1 cellular context compared by ENCODE assay signal in the genomic region with DNA sequence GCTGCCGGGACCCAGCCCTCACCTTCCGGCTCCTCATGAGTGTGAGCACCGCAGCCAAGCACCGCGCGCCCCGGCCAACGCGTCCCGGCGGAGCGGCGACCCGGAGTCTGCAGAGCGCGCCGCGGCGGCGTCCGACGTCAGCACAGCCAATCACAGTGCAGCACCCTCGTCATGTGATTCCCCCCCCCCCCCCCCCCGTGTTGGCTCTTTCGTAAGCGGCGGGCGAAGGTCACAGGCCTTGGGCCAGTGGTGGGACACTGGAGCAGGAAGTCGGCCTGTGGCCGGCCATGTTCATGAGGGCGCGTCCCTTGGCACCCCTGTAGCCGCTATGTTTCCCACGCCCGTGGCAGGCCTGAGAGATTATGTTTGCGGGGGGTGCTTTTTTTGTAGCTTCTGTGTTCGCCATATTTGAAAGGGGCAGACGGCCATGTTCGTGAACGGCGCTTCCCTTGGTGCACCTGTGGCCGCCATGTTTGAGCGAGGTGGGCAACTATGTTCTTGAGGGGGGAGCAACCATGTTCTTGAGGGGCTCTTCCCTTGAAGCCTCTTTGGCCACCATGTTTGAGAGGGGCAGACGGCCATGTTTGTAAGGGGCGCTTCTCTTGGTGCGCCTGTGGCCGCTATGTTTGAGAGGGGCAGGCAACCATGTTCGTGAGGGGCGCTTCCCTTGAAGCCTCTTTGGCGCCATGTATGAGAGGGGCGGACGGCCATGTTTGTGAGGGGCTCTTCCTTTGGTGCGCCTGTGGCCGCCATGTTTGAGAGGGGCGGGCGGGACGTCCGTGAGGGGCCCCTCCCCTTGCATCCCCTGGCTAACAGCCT.
TF ChIP-seq lines count a peak whose summit lies in the region.

A gene (minus strand): TSS at position 123 of the 819 bp plus-strand sequence. CDS start 86 bp downstream, at position 37.

TF ChIP-seq in WTC11, 78 proteins besides CTCF, POLR2A, EP300 and RAD21 (continued from another document and continues in another):
- TF ChIP-seq, protein P1, sequence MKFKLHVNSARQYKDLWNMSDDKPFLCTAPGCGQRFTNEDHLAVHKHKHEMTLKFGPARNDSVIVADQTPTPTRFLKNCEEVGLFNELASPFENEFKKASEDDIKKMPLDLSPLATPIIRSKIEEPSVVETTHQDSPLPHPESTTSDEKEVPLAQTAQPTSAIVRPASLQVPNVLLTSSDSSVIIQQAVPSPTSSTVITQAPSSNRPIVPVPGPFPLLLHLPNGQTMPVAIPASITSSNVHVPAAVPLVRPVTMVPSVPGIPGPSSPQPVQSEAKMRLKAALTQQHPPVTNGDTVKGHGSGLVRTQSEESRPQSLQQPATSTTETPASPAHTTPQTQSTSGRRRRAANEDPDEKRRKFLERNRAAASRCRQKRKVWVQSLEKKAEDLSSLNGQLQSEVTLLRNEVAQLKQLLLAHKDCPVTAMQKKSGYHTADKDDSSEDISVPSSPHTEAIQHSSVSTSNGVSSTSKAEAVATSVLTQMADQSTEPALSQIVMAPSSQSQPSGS (CRISPR knock-in tag; IDR thresholded peaks at IDR 0.05; ENCODE audit: borderline replicate concordance, low read depth), result no peak
- TF ChIP-seq, protein P2, sequence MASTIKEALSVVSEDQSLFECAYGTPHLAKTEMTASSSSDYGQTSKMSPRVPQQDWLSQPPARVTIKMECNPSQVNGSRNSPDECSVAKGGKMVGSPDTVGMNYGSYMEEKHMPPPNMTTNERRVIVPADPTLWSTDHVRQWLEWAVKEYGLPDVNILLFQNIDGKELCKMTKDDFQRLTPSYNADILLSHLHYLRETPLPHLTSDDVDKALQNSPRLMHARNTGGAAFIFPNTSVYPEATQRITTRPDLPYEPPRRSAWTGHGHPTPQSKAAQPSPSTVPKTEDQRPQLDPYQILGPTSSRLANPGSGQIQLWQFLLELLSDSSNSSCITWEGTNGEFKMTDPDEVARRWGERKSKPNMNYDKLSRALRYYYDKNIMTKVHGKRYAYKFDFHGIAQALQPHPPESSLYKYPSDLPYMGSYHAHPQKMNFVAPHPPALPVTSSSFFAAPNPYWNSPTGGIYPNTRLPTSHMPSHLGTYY (CRISPR knock-in tag; IDR thresholded peaks at IDR 0.05), result no peak
- no peak for TF ChIP-seq CBFB (CRISPR knock-in tag; IDR thresholded peaks at IDR 0.05; ENCODE audit: low read depth)
- TF ChIP-seq, protein P3, sequence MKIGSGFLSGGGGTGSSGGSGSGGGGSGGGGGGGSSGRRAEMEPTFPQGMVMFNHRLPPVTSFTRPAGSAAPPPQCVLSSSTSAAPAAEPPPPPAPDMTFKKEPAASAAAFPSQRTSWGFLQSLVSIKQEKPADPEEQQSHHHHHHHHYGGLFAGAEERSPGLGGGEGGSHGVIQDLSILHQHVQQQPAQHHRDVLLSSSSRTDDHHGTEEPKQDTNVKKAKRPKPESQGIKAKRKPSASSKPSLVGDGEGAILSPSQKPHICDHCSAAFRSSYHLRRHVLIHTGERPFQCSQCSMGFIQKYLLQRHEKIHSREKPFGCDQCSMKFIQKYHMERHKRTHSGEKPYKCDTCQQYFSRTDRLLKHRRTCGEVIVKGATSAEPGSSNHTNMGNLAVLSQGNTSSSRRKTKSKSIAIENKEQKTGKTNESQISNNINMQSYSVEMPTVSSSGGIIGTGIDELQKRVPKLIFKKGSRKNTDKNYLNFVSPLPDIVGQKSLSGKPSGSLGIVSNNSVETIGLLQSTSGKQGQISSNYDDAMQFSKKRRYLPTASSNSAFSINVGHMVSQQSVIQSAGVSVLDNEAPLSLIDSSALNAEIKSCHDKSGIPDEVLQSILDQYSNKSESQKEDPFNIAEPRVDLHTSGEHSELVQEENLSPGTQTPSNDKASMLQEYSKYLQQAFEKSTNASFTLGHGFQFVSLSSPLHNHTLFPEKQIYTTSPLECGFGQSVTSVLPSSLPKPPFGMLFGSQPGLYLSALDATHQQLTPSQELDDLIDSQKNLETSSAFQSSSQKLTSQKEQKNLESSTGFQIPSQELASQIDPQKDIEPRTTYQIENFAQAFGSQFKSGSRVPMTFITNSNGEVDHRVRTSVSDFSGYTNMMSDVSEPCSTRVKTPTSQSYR (CRISPR knock-in tag; IDR thresholded peaks at IDR 0.05), result no peak
- TF ChIP-seq, protein P4, sequence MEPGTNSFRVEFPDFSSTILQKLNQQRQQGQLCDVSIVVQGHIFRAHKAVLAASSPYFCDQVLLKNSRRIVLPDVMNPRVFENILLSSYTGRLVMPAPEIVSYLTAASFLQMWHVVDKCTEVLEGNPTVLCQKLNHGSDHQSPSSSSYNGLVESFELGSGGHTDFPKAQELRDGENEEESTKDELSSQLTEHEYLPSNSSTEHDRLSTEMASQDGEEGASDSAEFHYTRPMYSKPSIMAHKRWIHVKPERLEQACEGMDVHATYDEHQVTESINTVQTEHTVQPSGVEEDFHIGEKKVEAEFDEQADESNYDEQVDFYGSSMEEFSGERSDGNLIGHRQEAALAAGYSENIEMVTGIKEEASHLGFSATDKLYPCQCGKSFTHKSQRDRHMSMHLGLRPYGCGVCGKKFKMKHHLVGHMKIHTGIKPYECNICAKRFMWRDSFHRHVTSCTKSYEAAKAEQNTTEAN (CRISPR knock-in tag; IDR thresholded peaks at IDR 0.05), result no peak
- no peak for TF ChIP-seq ZNF138 (CRISPR knock-in tag; conservative IDR thresholded peaks at IDR 0.05)
- no peak for TF ChIP-seq GRHL2 (CRISPR knock-in tag; IDR thresholded peaks at IDR 0.05; ENCODE audit: insufficient replicate concordance, severe bottlenecking)
- TF ChIP-seq, protein P5, sequence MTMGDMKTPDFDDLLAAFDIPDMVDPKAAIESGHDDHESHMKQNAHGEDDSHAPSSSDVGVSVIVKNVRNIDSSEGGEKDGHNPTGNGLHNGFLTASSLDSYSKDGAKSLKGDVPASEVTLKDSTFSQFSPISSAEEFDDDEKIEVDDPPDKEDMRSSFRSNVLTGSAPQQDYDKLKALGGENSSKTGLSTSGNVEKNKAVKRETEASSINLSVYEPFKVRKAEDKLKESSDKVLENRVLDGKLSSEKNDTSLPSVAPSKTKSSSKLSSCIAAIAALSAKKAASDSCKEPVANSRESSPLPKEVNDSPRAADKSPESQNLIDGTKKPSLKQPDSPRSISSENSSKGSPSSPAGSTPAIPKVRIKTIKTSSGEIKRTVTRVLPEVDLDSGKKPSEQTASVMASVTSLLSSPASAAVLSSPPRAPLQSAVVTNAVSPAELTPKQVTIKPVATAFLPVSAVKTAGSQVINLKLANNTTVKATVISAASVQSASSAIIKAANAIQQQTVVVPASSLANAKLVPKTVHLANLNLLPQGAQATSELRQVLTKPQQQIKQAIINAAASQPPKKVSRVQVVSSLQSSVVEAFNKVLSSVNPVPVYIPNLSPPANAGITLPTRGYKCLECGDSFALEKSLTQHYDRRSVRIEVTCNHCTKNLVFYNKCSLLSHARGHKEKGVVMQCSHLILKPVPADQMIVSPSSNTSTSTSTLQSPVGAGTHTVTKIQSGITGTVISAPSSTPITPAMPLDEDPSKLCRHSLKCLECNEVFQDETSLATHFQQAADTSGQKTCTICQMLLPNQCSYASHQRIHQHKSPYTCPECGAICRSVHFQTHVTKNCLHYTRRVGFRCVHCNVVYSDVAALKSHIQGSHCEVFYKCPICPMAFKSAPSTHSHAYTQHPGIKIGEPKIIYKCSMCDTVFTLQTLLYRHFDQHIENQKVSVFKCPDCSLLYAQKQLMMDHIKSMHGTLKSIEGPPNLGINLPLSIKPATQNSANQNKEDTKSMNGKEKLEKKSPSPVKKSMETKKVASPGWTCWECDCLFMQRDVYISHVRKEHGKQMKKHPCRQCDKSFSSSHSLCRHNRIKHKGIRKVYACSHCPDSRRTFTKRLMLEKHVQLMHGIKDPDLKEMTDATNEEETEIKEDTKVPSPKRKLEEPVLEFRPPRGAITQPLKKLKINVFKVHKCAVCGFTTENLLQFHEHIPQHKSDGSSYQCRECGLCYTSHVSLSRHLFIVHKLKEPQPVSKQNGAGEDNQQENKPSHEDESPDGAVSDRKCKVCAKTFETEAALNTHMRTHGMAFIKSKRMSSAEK (CRISPR knock-in tag; IDR thresholded peaks at IDR 0.05; ENCODE audit: borderline replicate concordance), result no peak
- TF ChIP-seq, protein P6, sequence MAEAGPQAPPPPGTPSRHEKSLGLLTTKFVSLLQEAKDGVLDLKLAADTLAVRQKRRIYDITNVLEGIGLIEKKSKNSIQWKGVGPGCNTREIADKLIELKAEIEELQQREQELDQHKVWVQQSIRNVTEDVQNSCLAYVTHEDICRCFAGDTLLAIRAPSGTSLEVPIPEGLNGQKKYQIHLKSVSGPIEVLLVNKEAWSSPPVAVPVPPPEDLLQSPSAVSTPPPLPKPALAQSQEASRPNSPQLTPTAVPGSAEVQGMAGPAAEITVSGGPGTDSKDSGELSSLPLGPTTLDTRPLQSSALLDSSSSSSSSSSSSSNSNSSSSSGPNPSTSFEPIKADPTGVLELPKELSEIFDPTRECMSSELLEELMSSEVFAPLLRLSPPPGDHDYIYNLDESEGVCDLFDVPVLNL (CRISPR knock-in tag; IDR thresholded peaks at IDR 0.05; ENCODE audit: borderline replicate concordance, low read depth), result no peak
- no peak for TF ChIP-seq HMGA2 (CRISPR knock-in tag; IDR thresholded peaks at IDR 0.05)
- TF ChIP-seq, protein P7, sequence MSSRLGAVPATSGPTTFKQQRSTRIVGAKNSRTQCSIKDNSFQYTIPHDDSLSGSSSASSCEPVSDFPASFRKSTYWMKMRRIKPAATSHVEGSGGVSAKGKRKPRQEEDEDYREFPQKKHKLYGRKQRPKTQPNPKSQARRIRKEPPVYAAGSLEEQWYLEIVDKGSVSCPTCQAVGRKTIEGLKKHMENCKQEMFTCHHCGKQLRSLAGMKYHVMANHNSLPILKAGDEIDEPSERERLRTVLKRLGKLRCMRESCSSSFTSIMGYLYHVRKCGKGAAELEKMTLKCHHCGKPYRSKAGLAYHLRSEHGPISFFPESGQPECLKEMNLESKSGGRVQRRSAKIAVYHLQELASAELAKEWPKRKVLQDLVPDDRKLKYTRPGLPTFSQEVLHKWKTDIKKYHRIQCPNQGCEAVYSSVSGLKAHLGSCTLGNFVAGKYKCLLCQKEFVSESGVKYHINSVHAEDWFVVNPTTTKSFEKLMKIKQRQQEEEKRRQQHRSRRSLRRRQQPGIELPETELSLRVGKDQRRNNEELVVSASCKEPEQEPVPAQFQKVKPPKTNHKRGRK (CRISPR knock-in tag; IDR thresholded peaks at IDR 0.05; ENCODE audit: borderline replicate concordance), result no peak
- TF ChIP-seq, protein P8, sequence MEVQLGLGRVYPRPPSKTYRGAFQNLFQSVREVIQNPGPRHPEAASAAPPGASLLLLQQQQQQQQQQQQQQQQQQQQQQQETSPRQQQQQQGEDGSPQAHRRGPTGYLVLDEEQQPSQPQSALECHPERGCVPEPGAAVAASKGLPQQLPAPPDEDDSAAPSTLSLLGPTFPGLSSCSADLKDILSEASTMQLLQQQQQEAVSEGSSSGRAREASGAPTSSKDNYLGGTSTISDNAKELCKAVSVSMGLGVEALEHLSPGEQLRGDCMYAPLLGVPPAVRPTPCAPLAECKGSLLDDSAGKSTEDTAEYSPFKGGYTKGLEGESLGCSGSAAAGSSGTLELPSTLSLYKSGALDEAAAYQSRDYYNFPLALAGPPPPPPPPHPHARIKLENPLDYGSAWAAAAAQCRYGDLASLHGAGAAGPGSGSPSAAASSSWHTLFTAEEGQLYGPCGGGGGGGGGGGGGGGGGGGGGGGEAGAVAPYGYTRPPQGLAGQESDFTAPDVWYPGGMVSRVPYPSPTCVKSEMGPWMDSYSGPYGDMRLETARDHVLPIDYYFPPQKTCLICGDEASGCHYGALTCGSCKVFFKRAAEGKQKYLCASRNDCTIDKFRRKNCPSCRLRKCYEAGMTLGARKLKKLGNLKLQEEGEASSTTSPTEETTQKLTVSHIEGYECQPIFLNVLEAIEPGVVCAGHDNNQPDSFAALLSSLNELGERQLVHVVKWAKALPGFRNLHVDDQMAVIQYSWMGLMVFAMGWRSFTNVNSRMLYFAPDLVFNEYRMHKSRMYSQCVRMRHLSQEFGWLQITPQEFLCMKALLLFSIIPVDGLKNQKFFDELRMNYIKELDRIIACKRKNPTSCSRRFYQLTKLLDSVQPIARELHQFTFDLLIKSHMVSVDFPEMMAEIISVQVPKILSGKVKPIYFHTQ (CRISPR knock-in tag; IDR thresholded peaks at IDR 0.05), result no peak
- TF ChIP-seq, protein P9, sequence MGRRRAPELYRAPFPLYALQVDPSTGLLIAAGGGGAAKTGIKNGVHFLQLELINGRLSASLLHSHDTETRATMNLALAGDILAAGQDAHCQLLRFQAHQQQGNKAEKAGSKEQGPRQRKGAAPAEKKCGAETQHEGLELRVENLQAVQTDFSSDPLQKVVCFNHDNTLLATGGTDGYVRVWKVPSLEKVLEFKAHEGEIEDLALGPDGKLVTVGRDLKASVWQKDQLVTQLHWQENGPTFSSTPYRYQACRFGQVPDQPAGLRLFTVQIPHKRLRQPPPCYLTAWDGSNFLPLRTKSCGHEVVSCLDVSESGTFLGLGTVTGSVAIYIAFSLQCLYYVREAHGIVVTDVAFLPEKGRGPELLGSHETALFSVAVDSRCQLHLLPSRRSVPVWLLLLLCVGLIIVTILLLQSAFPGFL (CRISPR knock-in tag; IDR thresholded peaks at IDR 0.05; ENCODE audit: borderline replicate concordance), result no peak
- TF ChIP-seq, protein P10, sequence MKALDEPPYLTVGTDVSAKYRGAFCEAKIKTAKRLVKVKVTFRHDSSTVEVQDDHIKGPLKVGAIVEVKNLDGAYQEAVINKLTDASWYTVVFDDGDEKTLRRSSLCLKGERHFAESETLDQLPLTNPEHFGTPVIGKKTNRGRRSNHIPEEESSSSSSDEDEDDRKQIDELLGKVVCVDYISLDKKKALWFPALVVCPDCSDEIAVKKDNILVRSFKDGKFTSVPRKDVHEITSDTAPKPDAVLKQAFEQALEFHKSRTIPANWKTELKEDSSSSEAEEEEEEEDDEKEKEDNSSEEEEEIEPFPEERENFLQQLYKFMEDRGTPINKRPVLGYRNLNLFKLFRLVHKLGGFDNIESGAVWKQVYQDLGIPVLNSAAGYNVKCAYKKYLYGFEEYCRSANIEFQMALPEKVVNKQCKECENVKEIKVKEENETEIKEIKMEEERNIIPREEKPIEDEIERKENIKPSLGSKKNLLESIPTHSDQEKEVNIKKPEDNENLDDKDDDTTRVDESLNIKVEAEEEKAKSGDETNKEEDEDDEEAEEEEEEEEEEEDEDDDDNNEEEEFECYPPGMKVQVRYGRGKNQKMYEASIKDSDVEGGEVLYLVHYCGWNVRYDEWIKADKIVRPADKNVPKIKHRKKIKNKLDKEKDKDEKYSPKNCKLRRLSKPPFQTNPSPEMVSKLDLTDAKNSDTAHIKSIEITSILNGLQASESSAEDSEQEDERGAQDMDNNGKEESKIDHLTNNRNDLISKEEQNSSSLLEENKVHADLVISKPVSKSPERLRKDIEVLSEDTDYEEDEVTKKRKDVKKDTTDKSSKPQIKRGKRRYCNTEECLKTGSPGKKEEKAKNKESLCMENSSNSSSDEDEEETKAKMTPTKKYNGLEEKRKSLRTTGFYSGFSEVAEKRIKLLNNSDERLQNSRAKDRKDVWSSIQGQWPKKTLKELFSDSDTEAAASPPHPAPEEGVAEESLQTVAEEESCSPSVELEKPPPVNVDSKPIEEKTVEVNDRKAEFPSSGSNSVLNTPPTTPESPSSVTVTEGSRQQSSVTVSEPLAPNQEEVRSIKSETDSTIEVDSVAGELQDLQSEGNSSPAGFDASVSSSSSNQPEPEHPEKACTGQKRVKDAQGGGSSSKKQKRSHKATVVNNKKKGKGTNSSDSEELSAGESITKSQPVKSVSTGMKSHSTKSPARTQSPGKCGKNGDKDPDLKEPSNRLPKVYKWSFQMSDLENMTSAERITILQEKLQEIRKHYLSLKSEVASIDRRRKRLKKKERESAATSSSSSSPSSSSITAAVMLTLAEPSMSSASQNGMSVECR (CRISPR knock-in tag; IDR thresholded peaks at IDR 0.05; ENCODE audit: borderline replicate concordance), result no peak; the same call in 1 of the 2 replicates
- peak; percentile 52 for TF ChIP-seq NFYB (CRISPR knock-in tag; conservative IDR thresholded peaks at IDR 0.05; ENCODE audit: low read depth)
- TF ChIP-seq, protein P11, sequence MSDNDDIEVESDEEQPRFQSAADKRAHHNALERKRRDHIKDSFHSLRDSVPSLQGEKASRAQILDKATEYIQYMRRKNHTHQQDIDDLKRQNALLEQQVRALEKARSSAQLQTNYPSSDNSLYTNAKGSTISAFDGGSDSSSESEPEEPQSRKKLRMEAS (CRISPR knock-in tag; IDR thresholded peaks at IDR 0.05), result peak; percentile 53
- TF ChIP-seq NFATC4 (CRISPR knock-in tag; IDR thresholded peaks at IDR 0.05), result 0 out of 2 replicates have a peak, but pooled peaks have one; percentile 29
- no peak for TF ChIP-seq JUN (CRISPR knock-in tag; IDR thresholded peaks at IDR 0.05)
- no peak; the same call in 1 of the 2 replicates for TF ChIP-seq ETV6 (CRISPR knock-in tag; IDR thresholded peaks at IDR 0.05)
- TF ChIP-seq NFE2L1 (CRISPR knock-in tag; IDR thresholded peaks at IDR 0.05), result no peak
- no peak for TF ChIP-seq IRF2 (CRISPR knock-in tag; IDR thresholded peaks at IDR 0.05; ENCODE audit: borderline replicate concordance, low read depth)
